In the genomic region with DNA sequence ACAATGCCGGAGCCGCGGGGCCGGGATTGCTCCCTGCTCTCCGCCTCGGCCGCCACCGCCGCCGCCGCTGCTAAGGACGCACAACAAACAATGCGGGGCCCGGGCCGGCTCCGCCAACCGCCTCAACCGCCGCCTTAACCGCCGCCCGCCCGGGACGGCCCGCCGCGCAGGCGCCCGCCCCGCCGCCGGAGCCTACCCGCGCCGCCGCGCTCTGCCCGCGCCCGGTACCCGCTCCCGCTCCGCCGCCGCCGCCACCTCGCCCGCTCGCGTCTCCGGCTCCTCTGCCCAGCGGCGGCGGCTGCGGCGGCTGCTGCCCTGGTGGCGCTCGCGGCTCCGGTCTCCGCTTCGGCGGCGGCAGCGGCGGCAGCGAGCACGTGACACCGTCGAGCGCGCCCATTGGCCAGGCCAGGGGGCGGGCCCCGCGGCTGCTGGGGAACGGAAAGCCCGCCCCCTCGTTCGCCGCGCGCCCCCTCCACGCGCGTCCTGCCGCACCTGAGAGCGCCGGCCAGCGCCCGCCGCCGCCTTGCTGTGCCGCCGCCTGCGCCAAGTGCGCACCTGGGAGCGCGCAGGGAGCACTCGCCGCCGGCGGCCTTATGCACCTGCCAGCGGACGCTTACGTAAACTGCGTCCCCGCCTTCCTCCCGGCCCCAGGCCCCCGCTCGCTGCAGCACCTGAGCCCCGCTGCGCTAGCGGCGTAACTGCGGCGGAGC, we compare ENCODE assay signal across 1 cellular context.
TF ChIP-seq lines count a peak whose summit lies in the region.

Gene STRBP, minus strand, starts transcription at position 347 of the 710 bp plus-strand sequence. CDS start 84,452 bp downstream, outside the sequence.

TF ChIP-seq in K562, 482 proteins besides CTCF, POLR2A, EP300 and RAD21 (continued from another document and continues in another):
- TF ChIP-seq SETDB1 (IDR thresholded peaks at IDR 0.05; ENCODE audit: low read length): no peak
- TF ChIP-seq, protein P1, sequence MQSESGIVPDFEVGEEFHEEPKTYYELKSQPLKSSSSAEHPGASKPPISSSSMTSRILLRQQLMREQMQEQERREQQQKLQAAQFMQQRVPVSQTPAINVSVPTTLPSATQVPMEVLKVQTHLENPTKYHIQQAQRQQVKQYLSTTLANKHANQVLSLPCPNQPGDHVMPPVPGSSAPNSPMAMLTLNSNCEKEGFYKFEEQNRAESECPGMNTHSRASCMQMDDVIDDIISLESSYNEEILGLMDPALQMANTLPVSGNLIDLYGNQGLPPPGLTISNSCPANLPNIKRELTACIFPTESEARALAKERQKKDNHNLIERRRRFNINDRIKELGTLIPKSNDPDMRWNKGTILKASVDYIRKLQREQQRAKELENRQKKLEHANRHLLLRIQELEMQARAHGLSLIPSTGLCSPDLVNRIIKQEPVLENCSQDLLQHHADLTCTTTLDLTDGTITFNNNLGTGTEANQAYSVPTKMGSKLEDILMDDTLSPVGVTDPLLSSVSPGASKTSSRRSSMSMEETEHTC (IDR thresholded peaks at IDR 0.05): no peak
- peak; percentile 62 for TF ChIP-seq BHLHE40 (IDR thresholded peaks at IDR 0.05; ENCODE audit: low read length)
- TF ChIP-seq ZFP91 (CRISPR knock-in tag; IDR thresholded peaks at IDR 0.05): no peak
- peak; percentile 61; the same call in 1 of the 2 replicates for TF ChIP-seq ZFX (CRISPR knock-in tag; IDR thresholded peaks at IDR 0.05)
- peak; percentile 88 for TF ChIP-seq CXXC5 (CRISPR knock-in tag; IDR thresholded peaks at IDR 0.05)
- no peak for TF ChIP-seq DNMT1 (IDR thresholded peaks at IDR 0.05)
- TF ChIP-seq ZFP1 (CRISPR knock-in tag; IDR thresholded peaks at IDR 0.05): no peak
- TF ChIP-seq ARHGAP35 (IDR thresholded peaks at IDR 0.05; ENCODE audit: partially characterized antibody): peak; percentile 85
- no peak for TF ChIP-seq ESRRB (CRISPR knock-in tag; IDR thresholded peaks at IDR 0.05; ENCODE audit: borderline replicate concordance)
- peak; percentile 100 for TF ChIP-seq HNRNPK (IDR thresholded peaks at IDR 0.05; ENCODE audit: low read depth, low read length, poor library complexity, severe bottlenecking)
- 0 out of 2 replicates have a peak, but pooled peaks have one; percentile 49 for TF ChIP-seq XRCC5 (IDR thresholded peaks at IDR 0.05; ENCODE audit: low read depth, low read length)
- peak; percentile 94; the same call in 1 of the 2 replicates for TF ChIP-seq PTBP1 (IDR thresholded peaks at IDR 0.05; ENCODE audit: low read depth, low read length)
- TF ChIP-seq RFX5 (IDR thresholded peaks at IDR 0.05; ENCODE audit: low read depth, low read length): no peak
- peak; percentile 38 for TF ChIP-seq CCNT2 (IDR thresholded peaks at IDR 0.05; ENCODE audit: borderline replicate concordance, extremely low read depth, insufficient read length, low read depth, low read length)
- TF ChIP-seq ATF4 (CRISPR knock-in tag; IDR thresholded peaks at IDR 0.05): no peak
- TF ChIP-seq USF1 (CRISPR knock-in tag; IDR thresholded peaks at IDR 0.05): peak; percentile 86
- TF ChIP-seq SRSF9 (IDR thresholded peaks at IDR 0.05; ENCODE audit: borderline replicate concordance, low read depth, low read length): no peak
- peak; percentile 26; the same call in 1 of the 2 replicates for TF ChIP-seq SIN3B (IDR thresholded peaks at IDR 0.05; ENCODE audit: low read depth)
- TF ChIP-seq, protein P2, sequence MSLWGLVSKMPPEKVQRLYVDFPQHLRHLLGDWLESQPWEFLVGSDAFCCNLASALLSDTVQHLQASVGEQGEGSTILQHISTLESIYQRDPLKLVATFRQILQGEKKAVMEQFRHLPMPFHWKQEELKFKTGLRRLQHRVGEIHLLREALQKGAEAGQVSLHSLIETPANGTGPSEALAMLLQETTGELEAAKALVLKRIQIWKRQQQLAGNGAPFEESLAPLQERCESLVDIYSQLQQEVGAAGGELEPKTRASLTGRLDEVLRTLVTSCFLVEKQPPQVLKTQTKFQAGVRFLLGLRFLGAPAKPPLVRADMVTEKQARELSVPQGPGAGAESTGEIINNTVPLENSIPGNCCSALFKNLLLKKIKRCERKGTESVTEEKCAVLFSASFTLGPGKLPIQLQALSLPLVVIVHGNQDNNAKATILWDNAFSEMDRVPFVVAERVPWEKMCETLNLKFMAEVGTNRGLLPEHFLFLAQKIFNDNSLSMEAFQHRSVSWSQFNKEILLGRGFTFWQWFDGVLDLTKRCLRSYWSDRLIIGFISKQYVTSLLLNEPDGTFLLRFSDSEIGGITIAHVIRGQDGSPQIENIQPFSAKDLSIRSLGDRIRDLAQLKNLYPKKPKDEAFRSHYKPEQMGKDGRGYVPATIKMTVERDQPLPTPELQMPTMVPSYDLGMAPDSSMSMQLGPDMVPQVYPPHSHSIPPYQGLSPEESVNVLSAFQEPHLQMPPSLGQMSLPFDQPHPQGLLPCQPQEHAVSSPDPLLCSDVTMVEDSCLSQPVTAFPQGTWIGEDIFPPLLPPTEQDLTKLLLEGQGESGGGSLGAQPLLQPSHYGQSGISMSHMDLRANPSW (CRISPR knock-in tag; IDR thresholded peaks at IDR 0.05): peak; percentile 51; the same call in 1 of the 2 replicates
- peak; percentile 58 for TF ChIP-seq MYC (IDR thresholded peaks at IDR 0.05; ENCODE audit: low read depth, low read length)
- TF ChIP-seq MYC (CRISPR knock-in tag; IDR thresholded peaks at IDR 0.05; ENCODE audit: borderline replicate concordance, low read depth): no peak
- peak; percentile 66 for TF ChIP-seq SMAD4 (CRISPR knock-in tag; conservative IDR thresholded peaks at IDR 0.05)
- no peak for TF ChIP-seq HMG20B (CRISPR knock-in tag; IDR thresholded peaks at IDR 0.05)
- 0 out of 2 replicates have a peak, but pooled peaks have one; percentile 80 for TF ChIP-seq MTA1 (IDR thresholded peaks at IDR 0.05; ENCODE audit: borderline replicate concordance)
- no peak for TF ChIP-seq TAF7 (tag; IDR thresholded peaks at IDR 0.05)
- peak; percentile 100 for TF ChIP-seq HDAC3 (IDR thresholded peaks at IDR 0.05; ENCODE audit: borderline replicate concordance, partially characterized antibody)
- peak; percentile 77 to 83; a peak in 2 of 4 replicates for TF ChIP-seq NRF1 (conservative IDR thresholded peaks at IDR 0.05 in 1 of 2, IDR thresholded peaks at IDR 0.05 in 1 of 2)
- TF ChIP-seq RBFOX2 (IDR thresholded peaks at IDR 0.05; ENCODE audit: low read depth, low read length): peak; percentile 69
- TF ChIP-seq SP2 (IDR thresholded peaks at IDR 0.05; ENCODE audit: extremely low read depth, low read depth, low read length, poor library complexity, severe bottlenecking): peak; percentile 8
- TF ChIP-seq NFYB (IDR thresholded peaks at IDR 0.05; ENCODE audit: extremely low read depth, insufficient read length): peak; percentile 44
- no peak for TF ChIP-seq ZNF133 (CRISPR knock-in tag; IDR thresholded peaks at IDR 0.05)
- no peak for TF ChIP-seq TRIM24 (IDR thresholded peaks at IDR 0.05)
- peak; percentile 64 for TF ChIP-seq FUS (optimal IDR thresholded peaks at IDR 0.05; ENCODE audit: low read depth, low read length)
- TF ChIP-seq POLR2AphosphoS2 (IDR thresholded peaks at IDR 0.05; ENCODE audit: low read length): no peak
- no peak for TF ChIP-seq ZKSCAN1 (IDR thresholded peaks at IDR 0.05; ENCODE audit: low read depth, low read length)
- peak; percentile 99; the same call in 1 of the 2 replicates for TF ChIP-seq TAF15 (IDR thresholded peaks at IDR 0.05; ENCODE audit: low read depth, low read length)
- peak in 1 of 2 experiments; percentile 63; a peak in 1 of 4 replicates for TF ChIP-seq NONO (IDR thresholded peaks at IDR 0.05; ENCODE audit: low read depth in 2 of 2, low read length in 1 of 2)
- TF ChIP-seq ZNF134 (CRISPR knock-in tag; conservative IDR thresholded peaks at IDR 0.05): no peak
- no peak for TF ChIP-seq COPS2 (conservative IDR thresholded peaks at IDR 0.05)
- no peak for TF ChIP-seq CREB3 (tag; conservative IDR thresholded peaks at IDR 0.05; ENCODE audit: low read depth)
- TF ChIP-seq JUND (IDR thresholded peaks at IDR 0.05; ENCODE audit: borderline replicate concordance, low read depth, low read length): no peak
- TF ChIP-seq JUND (tag; IDR thresholded peaks at IDR 0.05; ENCODE audit: borderline replicate concordance, low read depth, low read length): no peak
- TF ChIP-seq KAT7 (CRISPR knock-in tag; IDR thresholded peaks at IDR 0.05; ENCODE audit: borderline replicate concordance): no peak
- TF ChIP-seq, protein P3, sequence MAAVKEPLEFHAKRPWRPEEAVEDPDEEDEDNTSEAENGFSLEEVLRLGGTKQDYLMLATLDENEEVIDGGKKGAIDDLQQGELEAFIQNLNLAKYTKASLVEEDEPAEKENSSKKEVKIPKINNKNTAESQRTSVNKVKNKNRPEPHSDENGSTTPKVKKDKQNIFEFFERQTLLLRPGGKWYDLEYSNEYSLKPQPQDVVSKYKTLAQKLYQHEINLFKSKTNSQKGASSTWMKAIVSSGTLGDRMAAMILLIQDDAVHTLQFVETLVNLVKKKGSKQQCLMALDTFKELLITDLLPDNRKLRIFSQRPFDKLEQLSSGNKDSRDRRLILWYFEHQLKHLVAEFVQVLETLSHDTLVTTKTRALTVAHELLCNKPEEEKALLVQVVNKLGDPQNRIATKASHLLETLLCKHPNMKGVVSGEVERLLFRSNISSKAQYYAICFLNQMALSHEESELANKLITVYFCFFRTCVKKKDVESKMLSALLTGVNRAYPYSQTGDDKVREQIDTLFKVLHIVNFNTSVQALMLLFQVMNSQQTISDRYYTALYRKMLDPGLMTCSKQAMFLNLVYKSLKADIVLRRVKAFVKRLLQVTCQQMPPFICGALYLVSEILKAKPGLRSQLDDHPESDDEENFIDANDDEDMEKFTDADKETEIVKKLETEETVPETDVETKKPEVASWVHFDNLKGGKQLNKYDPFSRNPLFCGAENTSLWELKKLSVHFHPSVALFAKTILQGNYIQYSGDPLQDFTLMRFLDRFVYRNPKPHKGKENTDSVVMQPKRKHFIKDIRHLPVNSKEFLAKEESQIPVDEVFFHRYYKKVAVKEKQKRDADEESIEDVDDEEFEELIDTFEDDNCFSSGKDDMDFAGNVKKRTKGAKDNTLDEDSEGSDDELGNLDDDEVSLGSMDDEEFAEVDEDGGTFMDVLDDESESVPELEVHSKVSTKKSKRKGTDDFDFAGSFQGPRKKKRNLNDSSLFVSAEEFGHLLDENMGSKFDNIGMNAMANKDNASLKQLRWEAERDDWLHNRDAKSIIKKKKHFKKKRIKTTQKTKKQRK (IDR thresholded peaks at IDR 0.05; ENCODE audit: borderline replicate concordance, low read depth, low read length): no peak
- TF ChIP-seq TSHZ1 (CRISPR knock-in tag; IDR thresholded peaks at IDR 0.05): no peak
- TF ChIP-seq LCOR (CRISPR knock-in tag; IDR thresholded peaks at IDR 0.05): no peak
- TF ChIP-seq POLR2AphosphoS5 (IDR thresholded peaks at IDR 0.05; ENCODE audit: control insufficient read depth, insufficient read depth, low read depth, low read length): 0 out of 2 replicates have a peak, but pooled peaks have one; percentile 27
